In the genomic region with DNA sequence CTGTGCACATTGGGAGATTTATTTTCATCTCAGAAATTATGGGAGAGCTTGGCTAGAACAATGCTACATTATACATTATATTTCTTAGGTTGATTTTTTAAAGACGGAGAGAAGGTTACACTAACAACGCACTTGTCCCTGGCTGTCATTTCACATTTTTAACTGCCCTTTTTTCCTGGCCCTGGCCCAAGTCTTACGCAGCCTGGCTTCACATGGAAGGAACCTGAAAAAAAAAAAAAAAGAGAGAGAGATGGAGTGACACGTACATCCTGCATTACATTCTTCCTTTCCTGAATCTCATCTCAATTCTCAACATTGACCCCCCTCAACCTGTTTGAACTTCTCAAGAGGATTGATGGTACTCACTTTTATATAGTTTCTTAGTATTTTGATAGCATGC, we compare ENCODE assay signal across 5 cellular contexts. TPM values are rescaled to one million over a fixed set of nuclear protein-coding genes. Genes with fewer than 3 reads are reported as not detected.
"Had no signal": no experiment of that assay in that cellular context is flagged by ENCODE, and none has a peak within 500 bp of the region (broad histone marks: within the 10 kb centered on the region; RNA-seq: fewer than 3 reads in every experiment).

No MANE protein-coding gene starts in this region.

RNA-seq across cellular contexts. Expression of a gene that starts 20.8 kb away (rescaled TPM):
- total RNA-seq: activated CD4-positive, alpha-beta T cell treated with anti-CD3 and anti-CD28 coated beads, Interleukin-2, amount 10 ng/mL, durations not matched to agents 24 days and 14 days; activated naive CD4-positive, alpha-beta T cell treated with anti-CD3 and anti-CD28 coated beads, Interleukin-2, amount 50 U/mL, for 72 hours; activated T-helper 1 cell treated with anti-CD3 and anti-CD28 coated beads, Interleukin-12 subunit alpha, Interleukin-12 subunit beta, Interleukin-2, Interleukin-4 antibody, amounts not matched to agents 30 ng/mL and 10 ng/mL and 1 ng/mL, durations not matched to agents 14 hours and 24 hours and 36 hours; PC-9 had no signal

RNA-seq across cellular contexts. Expression of a gene that starts 52.7 kb away (rescaled TPM):
- total RNA-seq: activated CD4-positive, alpha-beta T cell treated with anti-CD3 and anti-CD28 coated beads, Interleukin-2, amount 10 ng/mL, durations not matched to agents 24 days and 14 days; activated T-helper 1 cell treated with anti-CD3 and anti-CD28 coated beads, Interleukin-12 subunit alpha, Interleukin-12 subunit beta, Interleukin-2, Interleukin-4 antibody, amounts not matched to agents 30 ng/mL and 10 ng/mL and 1 ng/mL, durations not matched to agents 14 hours and 24 hours and 36 hours; M059J; PC-9 had no signal
